27 cellular contexts compared by ENCODE assay signal in genomic region chr21:32946654-32947053, GRCh38.
"Had no signal": no experiment of that assay in that cellular context is flagged by ENCODE, and none has a peak within 500 bp of the region (broad histone marks: within the 10 kb centered on the region; RNA-seq: fewer than 3 reads in every experiment).

No MANE protein-coding gene starts in this region.

- H3K27ac Mint-ChIP-seq: activated B cell treated with CpG ODN at 0.5 μM for 24 hours; activated CD4-positive, alpha-beta T cell treated with anti-CD3 and anti-CD28 coated beads, Interleukin-2, amount 10 ng/mL, durations not matched to agents 7 days and 5 days; activated CD8-positive, alpha-beta memory T cell treated with anti-CD3 and anti-CD28 coated beads, Interleukin-2, amount 10 ng/mL, durations not matched to agents 7 days and 5 days; activated CD8-positive, alpha-beta T cell treated with anti-CD3 and anti-CD28 coated beads for 36 hours; activated naive CD8-positive, alpha-beta T cell; activated T-helper 1 cell treated with anti-CD3 and anti-CD28 coated beads, Interleukin-12 subunit alpha, Interleukin-12 subunit beta, Interleukin-2, Interleukin-4 antibody, amounts not matched to agents 30 ng/mL and 10 ng/mL and 1 ng/mL, durations not matched to agents 14 hours and 24 hours and 36 hours; naive thymus-derived CD8-positive, alpha-beta T cell; stimulated activated naive B cell treated with anti-CD40 and anti-IgM and Interleukin-4, amounts not matched to agents 10 μg/mL and 1 μg/mL and 100 μg/mL, for 72 hours had no signal

- H3K4me1 Mint-ChIP-seq: activated B cell treated with CpG ODN at 0.5 μM for 24 hours; activated CD4-positive, alpha-beta T cell treated with anti-CD3 and anti-CD28 coated beads, Interleukin-2, amount 10 ng/mL, durations not matched to agents 7 days and 5 days; activated CD8-positive, alpha-beta memory T cell treated with anti-CD3 and anti-CD28 coated beads, Interleukin-2, amount 10 ng/mL, durations not matched to agents 7 days and 5 days; naive thymus-derived CD8-positive, alpha-beta T cell; stimulated activated naive B cell treated with anti-CD40 and anti-IgM and Interleukin-4, amounts not matched to agents 10 μg/mL and 1 μg/mL and 100 μg/mL, for 72 hours had no signal

- DNase-seq: activated B cell treated with CpG ODN at 0.5 μM for 24 hours; activated CD4-positive, alpha-beta T cell treated with anti-CD3 and anti-CD28 coated beads, Interleukin-2, amount 10 ng/mL, durations not matched to agents 7 days and 5 days; activated CD8-positive, alpha-beta memory T cell treated with anti-CD3 and anti-CD28 coated beads, Interleukin-2, amount 10 ng/mL, durations not matched to agents 7 days and 5 days; activated CD8-positive, alpha-beta T cell treated with anti-CD3 and anti-CD28 coated beads for 36 hours; activated gamma-delta T cell; adrenal gland; aorta; body of pancreas; dermis blood vessel endothelial cell; effector CD4-positive, alpha-beta T cell; kidney glomerular epithelial cell; left lung; lower lobe of right lung; mesenchymal stem cell; naive thymus-derived CD8-positive, alpha-beta T cell; occipital lobe; psoas muscle; sigmoid colon; small intestine; stimulated activated CD4-positive, alpha-beta T cell treated with anti-CD3 and anti-CD28 coated beads, Interleukin-4, amount 100 ng/mL, for 4 hours; stimulated activated CD8-positive, alpha-beta memory T cell treated with anti-CD3 and anti-CD28 coated beads, Interleukin-4, amount 100 ng/mL, for 48 hours; stimulated activated naive B cell treated with anti-CD40 and anti-IgM and Interleukin-4, amounts not matched to agents 10 μg/mL and 1 μg/mL and 100 μg/mL, for 72 hours; testis; transverse colon had no signal

- ATAC-seq: activated CD8-positive, alpha-beta memory T cell treated with anti-CD3 and anti-CD28 coated beads, Interleukin-2, amount 10 ng/mL, durations not matched to agents 7 days and 5 days; activated CD8-positive, alpha-beta T cell treated with anti-CD3 and anti-CD28 coated beads for 36 hours; body of pancreas; left lung; lower lobe of right lung; naive thymus-derived CD8-positive, alpha-beta T cell; psoas muscle; stimulated activated naive B cell treated with anti-CD40 and anti-IgM and Interleukin-4, amounts not matched to agents 10 μg/mL and 1 μg/mL and 100 μg/mL, for 72 hours had no signal

- H3K36me3 Mint-ChIP-seq: activated CD8-positive, alpha-beta memory T cell treated with anti-CD3 and anti-CD28 coated beads, Interleukin-2, amount 10 ng/mL, durations not matched to agents 7 days and 5 days; activated naive CD8-positive, alpha-beta T cell; stimulated activated naive B cell treated with anti-CD40 and anti-IgM and Interleukin-4, amounts not matched to agents 10 μg/mL and 1 μg/mL and 100 μg/mL, for 72 hours had no signal

- H3K4me3 Mint-ChIP-seq: activated B cell treated with CpG ODN at 0.5 μM for 24 hours; activated CD4-positive, alpha-beta T cell treated with anti-CD3 and anti-CD28 coated beads, Interleukin-2, amount 10 ng/mL, durations not matched to agents 7 days and 5 days; activated CD8-positive, alpha-beta memory T cell treated with anti-CD3 and anti-CD28 coated beads, Interleukin-2, amount 10 ng/mL, durations not matched to agents 7 days and 5 days; activated CD8-positive, alpha-beta T cell treated with anti-CD3 and anti-CD28 coated beads for 36 hours; activated naive CD8-positive, alpha-beta T cell; activated T-helper 1 cell treated with anti-CD3 and anti-CD28 coated beads, Interleukin-12 subunit alpha, Interleukin-12 subunit beta, Interleukin-2, Interleukin-4 antibody, amounts not matched to agents 30 ng/mL and 10 ng/mL and 1 ng/mL, durations not matched to agents 14 hours and 24 hours and 36 hours; naive thymus-derived CD8-positive, alpha-beta T cell; neural crest cell; stimulated activated naive B cell treated with anti-CD40 and anti-IgM and Interleukin-4, amounts not matched to agents 10 μg/mL and 1 μg/mL and 100 μg/mL, for 72 hours had no signal

- H3K27me3 Mint-ChIP-seq: activated CD8-positive, alpha-beta T cell treated with anti-CD3 and anti-CD28 coated beads for 36 hours; activated naive CD8-positive, alpha-beta T cell had no signal

- H3K9me3 Mint-ChIP-seq: activated B cell treated with CpG ODN at 0.5 μM for 24 hours; activated CD4-positive, alpha-beta T cell treated with anti-CD3 and anti-CD28 coated beads, Interleukin-2, amount 10 ng/mL, durations not matched to agents 7 days and 5 days; activated CD8-positive, alpha-beta T cell treated with anti-CD3 and anti-CD28 coated beads for 36 hours; activated T-helper 1 cell treated with anti-CD3 and anti-CD28 coated beads, Interleukin-12 subunit alpha, Interleukin-12 subunit beta, Interleukin-2, Interleukin-4 antibody, amounts not matched to agents 30 ng/mL and 10 ng/mL and 1 ng/mL, durations not matched to agents 14 hours and 24 hours and 36 hours; stimulated activated naive B cell treated with anti-CD40 and anti-IgM and Interleukin-4, amounts not matched to agents 10 μg/mL and 1 μg/mL and 100 μg/mL, for 72 hours had no signal
